ENCODE assay signal across 8 cellular contexts in genomic region chr20:42483694-42484303, GRCh38.
DNase-seq lines count a peak whose midpoint lies in the region; TF ChIP-seq lines count a peak whose summit lies in the region.

No MANE protein-coding gene starts in this region.

- no peak for TF ChIP-seq POLR2A in esophagus squamous epithelium (IDR thresholded peaks at IDR 0.05)

- no peak overlapping the region for H3K27ac Mint-ChIP-seq in progenitor cell of endocrine pancreas

- intact Hi-C loops in dorsolateral prefrontal cortex (cut with DNase I) (no loop called here), esophagus squamous epithelium (cut with DNase I) (no loop called here)

- H3K9me3 Mint-ChIP-seq in progenitor cell of endocrine pancreas (ENCODE audit: low read depth), result no peaks in the 10 kb centered on the region

- H3K27me3 Mint-ChIP-seq in progenitor cell of endocrine pancreas, result peaks cover 12% of the 10 kb centered on the region

- peaks cover 0 to 5% (median 0%) of the 10 kb centered on the region in 3 donors for H3K4me1 ChIP-seq in esophagus squamous epithelium

- WGBS in esophagus squamous epithelium, 2 donors, result 20 to 30% methylated on average over 7 of the region's 7 CpGs

- H3K4me3 ChIP-seq in dorsolateral prefrontal cortex (no peak overlapping the region), esophagus squamous epithelium (no peak overlapping the region)

- H3K9me3 ChIP-seq in esophagus squamous epithelium, result no peaks in the 10 kb centered on the region

- H3K36me3 ChIP-seq in esophagus squamous epithelium, result no peaks in the 10 kb centered on the region

- H3K27ac ChIP-seq in dorsolateral prefrontal cortex (peak overlapping the region in 1 of 59 donors; percentile 15), esophagus squamous epithelium (no peak overlapping the region)

- DNase-seq in activated CD4-positive, alpha-beta T cell treated with anti-CD3 and anti-CD28 coated beads for 48 hours, result peak; percentile 36
- no peak for DNase-seq in activated CD4-positive, alpha-beta T cell treated with anti-CD3 and anti-CD28 coated beads, Interleukin-2, amount 50 U/mL, for 4 hours
- DNase-seq in dorsolateral prefrontal cortex (no peak), progenitor cell of endocrine pancreas (ENCODE audit: low spot score, unreplicated experiment) (no peak), NCI-H2107 (lab: John Stamatoyannopoulos, UW) (no peak), GOT3 (lab: John Stamatoyannopoulos, UW) (no peak), esophagus squamous epithelium (lab: John Stamatoyannopoulos, UW) (no peak)

- TF ChIP-seq CTCF in LNCAP (IDR thresholded peaks at IDR 0.05) (peak; percentile 49), dorsolateral prefrontal cortex (IDR thresholded peaks at IDR 0.05 in 54 of 56, conservative IDR thresholded peaks at IDR 0.05 in 2 of 56; ENCODE audit: low read depth in 1 of 56, partially characterized antibody in 56 of 56) (peak in 44 of 56 donors; percentile 7 to 53 (median 36)), progenitor cell of endocrine pancreas (IDR thresholded peaks at IDR 0.05; ENCODE audit: unreplicated experiment) (peak; percentile 64), esophagus squamous epithelium (IDR thresholded peaks at IDR 0.05) (peak in 1 of 6 experiments; percentile 27)

- no peaks in the 10 kb centered on the region for H3K27me3 ChIP-seq in dorsolateral prefrontal cortex
- H3K27me3 ChIP-seq in esophagus squamous epithelium, result no peaks in the 10 kb centered on the region

- H3K4me3 Mint-ChIP-seq in progenitor cell of endocrine pancreas (ENCODE audit: low read depth), result no peak overlapping the region

- H3K36me3 Mint-ChIP-seq in progenitor cell of endocrine pancreas (ENCODE audit: insufficient read depth), result no peaks in the 10 kb centered on the region

- H3K4me1 Mint-ChIP-seq in progenitor cell of endocrine pancreas (ENCODE audit: low read depth), result peaks cover 19% of the 10 kb centered on the region
